In genomic region chr10:88437411-88437810, GRCh38 we compare ENCODE assay signal across 14 cellular contexts.
"Had no signal": no experiment of that assay in that cellular context is flagged by ENCODE, and none has a peak within 500 bp of the region (broad histone marks: within the 10 kb centered on the region; RNA-seq: fewer than 3 reads in every experiment).

No MANE protein-coding gene starts in this region.

- H3K36me3 Mint-ChIP-seq: neural progenitor cell had no signal

- H3K9me3 ChIP-seq: esophagus squamous epithelium, ovary, tibial artery, vagina had no signal

- DNase-seq: activated CD4-positive, alpha-beta T cell treated with anti-CD3 and anti-CD28 coated beads for 1 hour; activated CD4-positive, alpha-beta T cell treated with anti-CD3 and anti-CD28 coated beads, Interleukin-2, amount 50 U/mL, for 48 hours; activated gamma-delta T cell treated with Interleukin-2 at 50 U/mL for 16 hours; activated naive CD8-positive, alpha-beta T cell treated with anti-CD3 and anti-CD28 coated beads, Interleukin-2, amount 10 ng/mL, durations not matched to agents 7 days and 5 days; activated T-cell treated with anti-CD3 and anti-CD28 coated beads, Interleukin-2, amount 50 U/mL, for 48 hours; anterior cingulate cortex; esophagus squamous epithelium; hippocampal formation; ovary; T-helper 9 cell; tibial artery had no signal

- H3K27me3 ChIP-seq: esophagus squamous epithelium, neural progenitor cell, ovary, tibial artery, vagina had no signal

- H2AFZ ChIP-seq: neural progenitor cell had no signal

- H3K4me3 Mint-ChIP-seq: activated naive CD8-positive, alpha-beta T cell treated with anti-CD3 and anti-CD28 coated beads, Interleukin-2, amount 10 ng/mL, durations not matched to agents 7 days and 5 days; neural progenitor cell had no signal

- H3K4me2 ChIP-seq: neural progenitor cell had no signal

- H3K9me3 Mint-ChIP-seq: neural progenitor cell had no signal

- H3K27ac ChIP-seq: esophagus squamous epithelium, neural progenitor cell, ovary, tibial artery, vagina had no signal

- H3K9ac ChIP-seq: neural progenitor cell had no signal

- H3K4me1 ChIP-seq: neural progenitor cell, tibial artery, vagina had no signal

- FAIRE-seq: endometrium had no signal

- H3K4me1 Mint-ChIP-seq: activated naive CD8-positive, alpha-beta T cell treated with anti-CD3 and anti-CD28 coated beads, Interleukin-2, amount 10 ng/mL, durations not matched to agents 7 days and 5 days; neural progenitor cell had no signal

- H3K27ac Mint-ChIP-seq: activated naive CD8-positive, alpha-beta T cell treated with anti-CD3 and anti-CD28 coated beads, Interleukin-2, amount 10 ng/mL, durations not matched to agents 7 days and 5 days; neural progenitor cell had no signal

- H3K36me3 ChIP-seq: esophagus squamous epithelium, neural progenitor cell, ovary, tibial artery, vagina had no signal

- H3K4me3 ChIP-seq: esophagus squamous epithelium, neural progenitor cell, ovary, tibial artery, vagina had no signal
